In genomic region chr15:63530762-63531299, GRCh38 we compare ENCODE assay signal across 18 cellular contexts. TPM values are rescaled to one million over a fixed set of nuclear protein-coding genes. Genes with fewer than 3 reads are reported as not detected.
DNase-seq lines count a peak whose midpoint lies in the region; ATAC-seq and TF ChIP-seq lines count a peak whose summit lies in the region.
"Had no signal": no experiment of that assay in that cellular context is flagged by ENCODE, and none has a peak within 500 bp of the region (broad histone marks: within the 10 kb centered on the region; RNA-seq: fewer than 3 reads in every experiment).

No MANE protein-coding gene starts in this region.

- H3K4me3 Mint-ChIP-seq in activated CD4-positive, alpha-beta memory T cell treated with anti-CD3 and anti-CD28 coated beads for 36 hours: no peak overlapping the region
- H3K4me3 Mint-ChIP-seq in activated CD4-positive, alpha-beta memory T cell treated with anti-CD3 and anti-CD28 coated beads, Interleukin-2, amount 10 ng/mL, durations not matched to agents 7 days and 5 days: no peak overlapping the region
- peak overlapping the region; percentile 12 for H3K4me3 Mint-ChIP-seq in activated B cell treated with CpG ODN at 0.5 μM for 24 hours
- H3K4me3 Mint-ChIP-seq: activated T-helper 1 cell treated with anti-CD3 and anti-CD28 coated beads, Interleukin-12 subunit alpha, Interleukin-12 subunit beta, Interleukin-2, Interleukin-4 antibody, amounts not matched to agents 30 ng/mL and 10 ng/mL and 1 ng/mL, durations not matched to agents 14 hours and 24 hours and 36 hours had no signal

- CTCF ChIA-PET in activated CD4-positive, alpha-beta memory T cell treated with anti-CD3 and anti-CD28 coated beads for 36 hours (lab: Charles Lee): interaction anchor here (0.6 to 2.9 kb wide), 10 partner anchors 10 to 79 kb away, joined by 3 to 14 read pairs (median 3); no protein-coding TSS in a partner anchor
- CTCF ChIA-PET in activated CD4-positive, alpha-beta memory T cell treated with anti-CD3 and anti-CD28 coated beads, Interleukin-2, amount 10 ng/mL, durations not matched to agents 7 days and 5 days (lab: Charles Lee): interaction anchor here (0.9 to 1.2 kb wide), 3 partner anchors 11 to 64 kb away, joined by 3 to 6 read pairs (median 4); no protein-coding TSS in a partner anchor
- CTCF ChIA-PET in activated B cell treated with CpG ODN at 0.5 μM for 24 hours (lab: Charles Lee): interaction anchor here (0.9 to 1.4 kb wide), 3 partner anchors 11 to 25 kb away, joined by 3 to 7 read pairs (median 6); no protein-coding TSS in a partner anchor

- ATAC-seq in GM19463 (IDR thresholded peaks at IDR 0.05; ENCODE audit: unreplicated experiment) (peak; percentile 58), activated B cell treated with CpG ODN at 0.5 μM for 24 hours (ENCODE audit: low read depth) (peak; percentile 78), heart right ventricle (no peak), left ventricle myocardium superior (no peak)
- ATAC-seq in stimulated activated naive CD8-positive, alpha-beta T cell treated with anti-CD3 and anti-CD28 coated beads, Interleukin-15, Interleukin-2, amounts not matched to agents 100 U/mL and 50 U/mL, for 24 hours: peak; percentile 52
- ATAC-seq: Right ventricle myocardium inferior, sciatic nerve had no signal

- H3K27ac Mint-ChIP-seq in activated CD4-positive, alpha-beta memory T cell treated with anti-CD3 and anti-CD28 coated beads for 36 hours: peak overlapping the region; percentile 34
- H3K27ac Mint-ChIP-seq in activated CD4-positive, alpha-beta memory T cell treated with anti-CD3 and anti-CD28 coated beads, Interleukin-2, amount 10 ng/mL, durations not matched to agents 7 days and 5 days: no peak overlapping the region
- peak overlapping the region; percentile 54 for H3K27ac Mint-ChIP-seq in activated B cell treated with CpG ODN at 0.5 μM for 24 hours
- H3K27ac Mint-ChIP-seq: activated T-helper 1 cell treated with anti-CD3 and anti-CD28 coated beads, Interleukin-12 subunit alpha, Interleukin-12 subunit beta, Interleukin-2, Interleukin-4 antibody, amounts not matched to agents 30 ng/mL and 10 ng/mL and 1 ng/mL, durations not matched to agents 14 hours and 24 hours and 36 hours had no signal

- DNase-seq in activated CD4-positive, alpha-beta memory T cell treated with anti-CD3 and anti-CD28 coated beads for 36 hours: no peak
- DNase-seq in activated CD4-positive, alpha-beta memory T cell treated with anti-CD3 and anti-CD28 coated beads, Interleukin-2, amount 10 ng/mL, durations not matched to agents 7 days and 5 days: no peak
- DNase-seq in activated B cell treated with CpG ODN at 0.5 μM for 24 hours: no peak
- DNase-seq in stimulated activated naive CD8-positive, alpha-beta T cell treated with anti-CD3 and anti-CD28 coated beads, Interleukin-15, Interleukin-2, amounts not matched to agents 100 U/mL and 50 U/mL, for 24 hours: no peak
- DNase-seq in heart right ventricle: no peak
- no peak for DNase-seq in ecto neural progenitor cell (ENCODE audit: low spot score)
- DNase-seq in left ventricle myocardium superior: no peak
- DNase-seq: activated CD4-positive, alpha-beta T cell treated with anti-CD3 and anti-CD28 coated beads for 1 hour; colonic mucosa; NCI-H1436; NCI-H345; T-helper 2 cell; thyroid gland had no signal

- intact Hi-C loops in activated CD4-positive, alpha-beta memory T cell treated with anti-CD3 and anti-CD28 coated beads for 36 hours (cut with micrococcal nuclease): no loop called here
- intact Hi-C loops in activated B cell treated with CpG ODN at 0.5 μM for 24 hours (cut with micrococcal nuclease): loop anchor here (1.0 to 2.0 kb wide), 2 partner anchors 12 to 22 kb away; no protein-coding TSS in a partner anchor
- intact Hi-C loops in heart right ventricle (cut with DNase I): no loop called here
- intact Hi-C loops in left ventricle myocardium superior (cut with micrococcal nuclease): no loop called here

- H3K9me3 Mint-ChIP-seq in activated CD4-positive, alpha-beta memory T cell treated with anti-CD3 and anti-CD28 coated beads for 36 hours: no peaks in the 10 kb centered on the region
- no peaks in the 10 kb centered on the region for H3K9me3 Mint-ChIP-seq in activated CD4-positive, alpha-beta memory T cell treated with anti-CD3 and anti-CD28 coated beads, Interleukin-2, amount 10 ng/mL, durations not matched to agents 7 days and 5 days
- H3K9me3 Mint-ChIP-seq in activated B cell treated with CpG ODN at 0.5 μM for 24 hours: no peaks in the 10 kb centered on the region
- H3K9me3 Mint-ChIP-seq: activated T-helper 1 cell treated with anti-CD3 and anti-CD28 coated beads, Interleukin-12 subunit alpha, Interleukin-12 subunit beta, Interleukin-2, Interleukin-4 antibody, amounts not matched to agents 30 ng/mL and 10 ng/mL and 1 ng/mL, durations not matched to agents 14 hours and 24 hours and 36 hours had no signal

- TF ChIP-seq CTCF in activated B cell treated with CpG ODN at 0.5 μM for 24 hours (IDR thresholded peaks at IDR 0.05): no peak
- TF ChIP-seq CTCF in heart right ventricle (IDR thresholded peaks at IDR 0.05): no peak

- H3K4me1 Mint-ChIP-seq in activated CD4-positive, alpha-beta memory T cell treated with anti-CD3 and anti-CD28 coated beads for 36 hours (ENCODE audit: low read depth): peaks cover 92% of the 10 kb centered on the region
- H3K4me1 Mint-ChIP-seq in activated CD4-positive, alpha-beta memory T cell treated with anti-CD3 and anti-CD28 coated beads, Interleukin-2, amount 10 ng/mL, durations not matched to agents 7 days and 5 days: peaks cover 31% of the 10 kb centered on the region
- H3K4me1 Mint-ChIP-seq in activated B cell treated with CpG ODN at 0.5 μM for 24 hours: peaks cover 96% of the 10 kb centered on the region

- H3K27me3 ChIP-seq in heart right ventricle: no peaks in the 10 kb centered on the region
- H3K27me3 ChIP-seq: colonic mucosa, thyroid gland had no signal

- POLR2A ChIA-PET in activated CD4-positive, alpha-beta memory T cell treated with anti-CD3 and anti-CD28 coated beads for 36 hours (lab: Charles Lee): interaction anchor here (1.0 kb wide), 1 partner anchor 26 kb away, joined by 3 read pairs; no protein-coding TSS in a partner anchor
- POLR2A ChIA-PET in activated CD4-positive, alpha-beta memory T cell treated with anti-CD3 and anti-CD28 coated beads, Interleukin-2, amount 10 ng/mL, durations not matched to agents 7 days and 5 days (lab: Charles Lee): interaction anchor here (1.1 to 1.7 kb wide), 4 partner anchors 12 to 26 kb away, joined by 3 to 8 read pairs (median 4); partner anchors contain the start of gene USP3
- POLR2A ChIA-PET in activated B cell treated with CpG ODN at 0.5 μM for 24 hours (lab: Charles Lee): interaction anchor here (0.5 to 4.2 kb wide), 7 partner anchors 11 to 26 kb away, joined by 3 to 16 read pairs (median 4); partner anchors contain the start of gene USP3

- no peak overlapping the region for H3K27ac ChIP-seq in heart right ventricle
- H3K27ac ChIP-seq: colonic mucosa, KMS-11, thyroid gland had no signal

- H3K4me1 ChIP-seq in heart right ventricle: peaks cover 0 to 56% (median 11%) of the 10 kb centered on the region in 9 donors
- H3K4me1 ChIP-seq: colonic mucosa had no signal

- no peaks in the 10 kb centered on the region for H3K27me3 Mint-ChIP-seq in activated CD4-positive, alpha-beta memory T cell treated with anti-CD3 and anti-CD28 coated beads for 36 hours
- no peaks in the 10 kb centered on the region for H3K27me3 Mint-ChIP-seq in activated CD4-positive, alpha-beta memory T cell treated with anti-CD3 and anti-CD28 coated beads, Interleukin-2, amount 10 ng/mL, durations not matched to agents 7 days and 5 days
- H3K27me3 Mint-ChIP-seq in activated B cell treated with CpG ODN at 0.5 μM for 24 hours: no peaks in the 10 kb centered on the region

- H3K36me3 Mint-ChIP-seq in activated CD4-positive, alpha-beta memory T cell treated with anti-CD3 and anti-CD28 coated beads for 36 hours: peaks cover 3% of the 10 kb centered on the region
- H3K36me3 Mint-ChIP-seq in activated CD4-positive, alpha-beta memory T cell treated with anti-CD3 and anti-CD28 coated beads, Interleukin-2, amount 10 ng/mL, durations not matched to agents 7 days and 5 days (ENCODE audit: low read depth): peaks cover 30% of the 10 kb centered on the region
- peaks cover 37% of the 10 kb centered on the region for H3K36me3 Mint-ChIP-seq in activated B cell treated with CpG ODN at 0.5 μM for 24 hours (ENCODE audit: low read depth)

- no peaks in the 10 kb centered on the region for H3K36me3 ChIP-seq in heart right ventricle
- H3K36me3 ChIP-seq: colonic mucosa, thyroid gland had no signal

- H3K4me3 ChIP-seq in heart right ventricle: no peak overlapping the region
- H3K4me3 ChIP-seq: colonic mucosa, thyroid gland had no signal

- WGBS in heart right ventricle, 2 donors: 94 to 99% methylated on average over 3 of the region's 3 CpGs

- H3K9me3 ChIP-seq in heart right ventricle: no peaks in the 10 kb centered on the region
- H3K9me3 ChIP-seq: colonic mucosa, thyroid gland had no signal

RNA-seq across cellular contexts. Expression of gene USP3, which starts 26.4 kb away (rescaled TPM):
- 10 to 100 TPM; 46.1 to 48.9 TPM for total RNA-seq in activated CD4-positive, alpha-beta memory T cell treated with anti-CD3 and anti-CD28 coated beads for 36 hours
- total RNA-seq in activated CD4-positive, alpha-beta memory T cell treated with anti-CD3 and anti-CD28 coated beads, Interleukin-2, amount 10 ng/mL, durations not matched to agents 7 days and 5 days: 10 to 100 TPM; 67.9 to 68.7 TPM
- total RNA-seq in activated B cell treated with CpG ODN at 0.5 μM for 24 hours: 92.7 and 110 TPM in 2 replicates
- total RNA-seq in heart right ventricle: 10 to 100 TPM; 11.4 to 23.7 (median 17.6) TPM
- polyA plus RNA-seq in heart right ventricle: 10 to 100 TPM in 1 of 2 donors, 1 to 10 TPM in 1; 8.4 to 15.4 TPM
- 18.1 TPM for total RNA-seq in left ventricle myocardium superior

Comparison
In these comparisons a context has a peak if more than half of its experiments do, and no peak if none do; other contexts are left out.
1. ATAC-seq: peak in GM19463 (single experiment), activated B cell treated with CpG ODN at 0.5 μM for 24 hours (single experiment) and stimulated activated naive CD8-positive, alpha-beta T cell treated with anti-CD3 and anti-CD28 coated beads, Interleukin-15, Interleukin-2, amounts not matched to agents 100 U/mL and 50 U/mL, for 24 hours (single experiment); none in heart right ventricle (0 of 8) and left ventricle myocardium superior (single experiment).